ENCODE assay signal across 16 cellular contexts in the genomic region with DNA sequence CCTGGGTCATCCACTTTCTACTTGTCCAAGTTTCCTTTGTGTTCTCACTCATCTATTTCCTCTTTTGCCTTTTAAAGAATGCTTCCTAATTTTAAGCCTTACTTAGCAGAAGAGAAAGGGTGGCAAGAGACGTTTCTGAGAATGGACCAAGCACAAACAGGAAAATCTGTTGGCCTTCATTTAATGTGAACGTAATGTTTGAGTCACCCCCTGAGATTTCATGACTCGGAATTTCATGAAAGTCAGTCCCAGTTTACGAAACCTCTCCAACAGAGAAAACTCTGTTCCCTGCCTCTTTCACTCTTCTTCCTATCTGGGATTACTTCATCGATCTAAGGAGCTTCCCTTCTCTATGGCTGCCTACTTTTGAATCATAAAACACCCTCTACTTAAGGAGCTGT. TPM values are rescaled to one million over a fixed set of nuclear protein-coding genes. Genes with fewer than 3 reads are reported as not detected.
"Had no signal": no experiment of that assay in that cellular context is flagged by ENCODE, and none has a peak within 500 bp of the region (broad histone marks: within the 10 kb centered on the region; RNA-seq: fewer than 3 reads in every experiment).

A gene with protein sequence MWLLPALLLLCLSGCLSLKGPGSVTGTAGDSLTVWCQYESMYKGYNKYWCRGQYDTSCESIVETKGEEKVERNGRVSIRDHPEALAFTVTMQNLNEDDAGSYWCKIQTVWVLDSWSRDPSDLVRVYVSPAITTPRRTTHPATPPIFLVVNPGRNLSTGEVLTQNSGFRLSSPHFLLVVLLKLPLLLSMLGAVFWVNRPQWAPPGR (minus strand): TSS at position 46 of the 401 bp plus-strand sequence. CDS start 117 bp downstream, outside the sequence.

- ATAC-seq: activated CD8-positive, alpha-beta T cell treated with anti-CD3 and anti-CD28 coated beads for 36 hours; natural killer cell had no signal

- H3K4me3 Mint-ChIP-seq: activated CD8-positive, alpha-beta T cell treated with anti-CD3 and anti-CD28 coated beads for 36 hours; immature natural killer cell; natural killer cell had no signal

- H3K9me3 ChIP-seq: ascending aorta, sigmoid colon, transverse colon had no signal

- H3K4me3 ChIP-seq: ascending aorta, esophagus muscularis mucosa, sigmoid colon, transverse colon had no signal

- H3K4me1 ChIP-seq: ascending aorta, esophagus muscularis mucosa, sigmoid colon, transverse colon had no signal

- H3K27ac Mint-ChIP-seq: activated CD8-positive, alpha-beta T cell treated with anti-CD3 and anti-CD28 coated beads for 36 hours; immature natural killer cell; natural killer cell; progenitor cell of endocrine pancreas had no signal

- H3K36me3 Mint-ChIP-seq: natural killer cell had no signal

- H3K4me1 Mint-ChIP-seq: immature natural killer cell had no signal

- H3K27me3 ChIP-seq: ascending aorta, sigmoid colon, transverse colon had no signal

- DNase-seq: activated CD4-positive, alpha-beta T cell treated with anti-CD3 and anti-CD28 coated beads for 4 hours; activated CD8-positive, alpha-beta memory T cell treated with anti-CD3 and anti-CD28 coated beads, Interleukin-2, amount 50 U/mL, for 4 hours; activated CD8-positive, alpha-beta T cell treated with anti-CD3 and anti-CD28 coated beads for 36 hours; activated naive CD4-positive, alpha-beta T cell; immature natural killer cell; natural killer cell; sigmoid colon; stimulated activated CD4-positive, alpha-beta T cell treated with anti-CD3 and anti-CD28 coated beads, Interleukin-2, amount 100 ng/mL, for 24 hours; stimulated activated naive CD4-positive, alpha-beta T cell; substantia nigra; T1000; transverse colon had no signal

- H3K9me3 Mint-ChIP-seq: natural killer cell had no signal

RNA-seq across cellular contexts. Expression of the gene that starts here (rescaled TPM):
- total RNA-seq: activated CD8-positive, alpha-beta T cell treated with anti-CD3 and anti-CD28 coated beads for 36 hours; fibroblast of villous mesenchyme; progenitor cell of endocrine pancreas had no signal
